Comparison of ENCODE assay signal across 15 cellular contexts in the genomic region with DNA sequence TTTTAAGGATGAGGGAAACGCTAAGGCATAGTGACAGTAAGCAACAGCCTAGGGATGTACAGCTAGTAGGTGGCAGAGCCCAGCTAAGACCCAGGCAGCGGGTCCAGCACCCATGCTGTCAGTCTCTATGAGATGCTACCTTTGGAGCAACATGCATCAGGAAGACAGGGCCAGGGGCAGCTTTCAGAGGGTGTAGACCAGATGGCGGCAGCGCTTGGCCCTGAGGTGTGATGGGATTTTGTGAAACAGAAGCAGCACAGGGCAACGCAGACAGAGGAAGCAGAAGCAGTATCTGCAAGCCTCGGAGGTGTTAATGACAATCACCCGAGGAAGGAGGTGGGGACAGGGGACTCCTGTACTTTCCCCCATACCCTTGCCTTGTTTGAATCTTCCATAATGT. TPM values are rescaled to one million over a fixed set of nuclear protein-coding genes. Genes with fewer than 3 reads are reported as not detected.
"Had no signal": no experiment of that assay in that cellular context is flagged by ENCODE, and none has a peak within 500 bp of the region (broad histone marks: within the 10 kb centered on the region; RNA-seq: fewer than 3 reads in every experiment).

No MANE protein-coding gene starts in this region.

- H3K27ac ChIP-seq: prostate gland, SK-N-MC, testis had no signal

- DNase-seq: activated CD4-positive, alpha-beta T cell treated with anti-CD3 and anti-CD28 coated beads for 4 hours; activated CD8-positive, alpha-beta memory T cell treated with anti-CD3 and anti-CD28 coated beads, Interleukin-2, amount 50 U/mL, for 48 hours; activated CD8-positive, alpha-beta T cell treated with anti-CD3 and anti-CD28 coated beads for 36 hours; activated naive CD4-positive, alpha-beta T cell treated with Interleukin-2 at 50 U/mL for 16 hours; caudate nucleus; cortex of kidney; effector CD8-positive, alpha-beta T cell; natural killer cell; nucleus accumbens; stimulated activated CD4-positive, alpha-beta T cell treated with anti-CD3 and anti-CD28 coated beads, Interleukin-2, amount 100 ng/mL, for 48 hours had no signal

- H3K4me1 ChIP-seq: testis had no signal

- H3K36me3 ChIP-seq: prostate gland had no signal

- H3K9me3 ChIP-seq: prostate gland, testis had no signal

- H3K27me3 ChIP-seq: testis had no signal

- ATAC-seq: activated CD8-positive, alpha-beta T cell treated with anti-CD3 and anti-CD28 coated beads for 36 hours; natural killer cell; sciatic nerve had no signal

- H3K4me3 ChIP-seq: prostate gland, SK-N-MC, testis had no signal

RNA-seq across cellular contexts. Expression of a gene that starts 43.2 kb away (rescaled TPM):
- total RNA-seq: T-helper 1 cell treated with Interleukin-12 subunit alpha and Interleukin-12 subunit beta and Interleukin-4 antibody, amounts not matched to agents 30 ng/mL and 1 ng/mL, for 36 hours had no signal
